Comparison of ENCODE assay signal across 23 cellular contexts in genomic region chr3:148372476-148372875, GRCh38.
DNase-seq lines count a peak whose midpoint lies in the region; ATAC-seq and TF ChIP-seq lines count a peak whose summit lies in the region.
"Had no signal": no experiment of that assay in that cellular context is flagged by ENCODE, and none has a peak within 500 bp of the region (broad histone marks: within the 10 kb centered on the region; RNA-seq: fewer than 3 reads in every experiment).

No MANE protein-coding gene starts in this region.

- intact Hi-C loops in stomach (cut with DNase I; ENCODE audit: low total_unique reads), result no loop called here
- intact Hi-C loops in uterus (cut with DNase I; ENCODE audit: low total_unique reads), result no loop called here

- no peak for ATAC-seq in GM21447 (IDR thresholded peaks at IDR 0.05; ENCODE audit: unreplicated experiment)
- ATAC-seq: activated naive CD8-positive, alpha-beta T cell treated with anti-CD3 and anti-CD28 coated beads, Interleukin-2, amount 50 U/mL, for 24 hours; heart right ventricle; lower lobe of right lung; stimulated activated naive CD8-positive, alpha-beta T cell treated with anti-CD3 and anti-CD28 coated beads, Interleukin-15, amount 100 ng/mL, for 72 hours had no signal

- peak; percentile 18 for DNase-seq in Caki2 (ENCODE audit: low read depth)
- peak; percentile 58 for DNase-seq in epithelial cell of esophagus (ENCODE audit: low read depth)
- no peak for DNase-seq in stomach
- no peak for DNase-seq in uterus
- no peak for DNase-seq in iPS-NIHi7 (ENCODE audit: extremely low spot score)
- DNase-seq: activated B cell treated with CpG ODN at 0.5 μM for 24 hours; activated CD4-positive, alpha-beta memory T cell treated with anti-CD3 and anti-CD28 coated beads for 36 hours; activated effector memory CD4-positive, alpha-beta T cell treated with Interleukin-2 at 50 U/mL for 16 hours; activated naive CD8-positive, alpha-beta T cell treated with anti-CD3 and anti-CD28 coated beads, Interleukin-2, amount 50 U/mL, for 24 hours; H9; heart right ventricle; lower lobe of right lung; NCI-H1694 treated with DMSO at 0.1 percent for 48 hours; NCI-H69; nucleus accumbens; retina; stimulated activated naive CD8-positive, alpha-beta T cell treated with anti-CD3 and anti-CD28 coated beads, Interleukin-15, amount 100 ng/mL, for 72 hours; T-helper 9 cell; transverse colon had no signal

- H3K9me3 ChIP-seq in stomach (no peaks in the 10 kb centered on the region), uterus (no peaks in the 10 kb centered on the region)
- H3K9me3 ChIP-seq: lower lobe of right lung, transverse colon had no signal

- H3K27me3 ChIP-seq in stomach, result no peaks in the 10 kb centered on the region
- H3K27me3 ChIP-seq in uterus, result no peaks in the 10 kb centered on the region
- H3K27me3 ChIP-seq: heart right ventricle, transverse colon had no signal

- peaks cover 2% of the 10 kb centered on the region for H3K9me3 Mint-ChIP-seq in nephron
- H3K9me3 Mint-ChIP-seq: activated B cell treated with CpG ODN at 0.5 μM for 24 hours; activated CD4-positive, alpha-beta memory T cell treated with anti-CD3 and anti-CD28 coated beads for 36 hours; activated naive CD8-positive, alpha-beta T cell treated with anti-CD3 and anti-CD28 coated beads, Interleukin-2, amount 50 U/mL, for 24 hours; H9 had no signal

- H3K27ac Mint-ChIP-seq in nephron, result peak overlapping the region in 2 of 3 experiments; percentile 67 to 77
- H3K27ac Mint-ChIP-seq: activated B cell treated with CpG ODN at 0.5 μM for 24 hours; activated CD4-positive, alpha-beta memory T cell treated with anti-CD3 and anti-CD28 coated beads for 36 hours; activated naive CD8-positive, alpha-beta T cell treated with anti-CD3 and anti-CD28 coated beads, Interleukin-2, amount 50 U/mL, for 24 hours; stimulated activated naive CD8-positive, alpha-beta T cell treated with anti-CD3 and anti-CD28 coated beads, Interleukin-15, amount 100 ng/mL, for 72 hours had no signal

- H3K4me1 ChIP-seq in stomach (no peaks in the 10 kb centered on the region), uterus (no peaks in the 10 kb centered on the region)
- H3K4me1 ChIP-seq: heart right ventricle, lower lobe of right lung had no signal

- no peaks in the 10 kb centered on the region for H3K36me3 Mint-ChIP-seq in nephron (ENCODE audit: low read depth)
- H3K36me3 Mint-ChIP-seq: activated CD4-positive, alpha-beta memory T cell treated with anti-CD3 and anti-CD28 coated beads for 36 hours had no signal

- peaks cover 6% of the 10 kb centered on the region for H3K4me1 Mint-ChIP-seq in nephron
- H3K4me1 Mint-ChIP-seq: activated B cell treated with CpG ODN at 0.5 μM for 24 hours; activated naive CD8-positive, alpha-beta T cell treated with anti-CD3 and anti-CD28 coated beads, Interleukin-2, amount 50 U/mL, for 24 hours; H9; stimulated activated naive CD8-positive, alpha-beta T cell treated with anti-CD3 and anti-CD28 coated beads, Interleukin-15, amount 100 ng/mL, for 72 hours had no signal

- TF ChIP-seq POLR2A in stomach (IDR thresholded peaks at IDR 0.05), result no peak
- no peak for TF ChIP-seq POLR2A in uterus (IDR thresholded peaks at IDR 0.05)

- in situ Hi-C loops in Caki2 (cut with HindIII; ENCODE audit: low pct_unique_long_range_greater_than_20kb, low sequenced_read_pairs), result no loop called here

- 67 to 88% (median 78%) methylated on average over 2 of the region's 2 CpGs for WGBS in stomach, 5 donors

- H3K36me3 ChIP-seq in stomach, result no peaks in the 10 kb centered on the region
- H3K36me3 ChIP-seq in uterus, result no peaks in the 10 kb centered on the region
- H3K36me3 ChIP-seq: heart right ventricle, lower lobe of right lung, transverse colon had no signal

- H3K4me3 ChIP-seq in epithelial cell of esophagus (ENCODE audit: low read length) (no peak overlapping the region), stomach (no peak overlapping the region), uterus (no peak overlapping the region)
- H3K4me3 ChIP-seq: heart right ventricle, lower lobe of right lung, transverse colon had no signal

- TF ChIP-seq RAD21 in Ishikawa (IDR thresholded peaks at IDR 0.05; ENCODE audit: low read depth), result no peak

- H3K27ac ChIP-seq in stomach, result no peak overlapping the region
- no peak overlapping the region for H3K27ac ChIP-seq in uterus
- H3K27ac ChIP-seq: C4-2B, heart right ventricle, lower lobe of right lung, transverse colon had no signal

- TF ChIP-seq CTCF in epithelial cell of esophagus (IDR thresholded peaks at IDR 0.05; ENCODE audit: insufficient read depth, low read depth, low read length, missing control alignments) (no peak), nephron (IDR thresholded peaks at IDR 0.05; ENCODE audit: unreplicated experiment in 3 of 3) (no peak), stomach (IDR thresholded peaks at IDR 0.05) (no peak), uterus (IDR thresholded peaks at IDR 0.05) (no peak)

- TF ChIP-seq EP300 in Ishikawa (IDR thresholded peaks at IDR 0.05; ENCODE audit: borderline replicate concordance) (no peak), stomach (IDR thresholded peaks at IDR 0.05) (no peak)

- no peak overlapping the region for H3K4me3 Mint-ChIP-seq in nephron
- H3K4me3 Mint-ChIP-seq: activated B cell treated with CpG ODN at 0.5 μM for 24 hours; activated CD4-positive, alpha-beta memory T cell treated with anti-CD3 and anti-CD28 coated beads for 36 hours; activated naive CD8-positive, alpha-beta T cell treated with anti-CD3 and anti-CD28 coated beads, Interleukin-2, amount 50 U/mL, for 24 hours; H9; stimulated activated naive CD8-positive, alpha-beta T cell treated with anti-CD3 and anti-CD28 coated beads, Interleukin-15, amount 100 ng/mL, for 72 hours had no signal

- H3K27me3 Mint-ChIP-seq in nephron (ENCODE audit: low read depth), result no peaks in the 10 kb centered on the region
- H3K27me3 Mint-ChIP-seq: activated B cell treated with CpG ODN at 0.5 μM for 24 hours; activated CD4-positive, alpha-beta memory T cell treated with anti-CD3 and anti-CD28 coated beads for 36 hours; activated naive CD8-positive, alpha-beta T cell treated with anti-CD3 and anti-CD28 coated beads, Interleukin-2, amount 50 U/mL, for 24 hours; stimulated activated naive CD8-positive, alpha-beta T cell treated with anti-CD3 and anti-CD28 coated beads, Interleukin-15, amount 100 ng/mL, for 72 hours had no signal

TF ChIP-seq in Ishikawa, 13 proteins besides CTCF, POLR2A, EP300 and RAD21:
- no peak for TF ChIP-seq ZBTB7A (IDR thresholded peaks at IDR 0.05; ENCODE audit: low read depth)
- TF ChIP-seq MAX (IDR thresholded peaks at IDR 0.05), result 0 out of 2 replicates have a peak, but pooled peaks have one; percentile 13
- no peak for TF ChIP-seq EGR1 (IDR thresholded peaks at IDR 0.05)
- no peak for TF ChIP-seq TAF1 (IDR thresholded peaks at IDR 0.05; ENCODE audit: low read depth)
- no peak for TF ChIP-seq CEBPB (IDR thresholded peaks at IDR 0.05)
- no peak for TF ChIP-seq CREB1 (IDR thresholded peaks at IDR 0.05; ENCODE audit: low read depth)
- TF ChIP-seq REST (IDR thresholded peaks at IDR 0.05; ENCODE audit: low read depth), result no peak
- TF ChIP-seq USF1 (IDR thresholded peaks at IDR 0.05), result no peak
- no peak for TF ChIP-seq TCF12 (IDR thresholded peaks at IDR 0.05; ENCODE audit: low read depth)
TF ChIP-seq in Ishikawa: peak in this region for 1.

Comparison
In these comparisons a context has a peak if more than half of its experiments do, and no peak if none do; other contexts are left out.
1. DNase-seq: peak in Caki2 (single experiment) and epithelial cell of esophagus (single experiment); none in stomach (single experiment), uterus (0 of 2) and iPS-NIHi7 (single experiment).